In the genomic region with DNA sequence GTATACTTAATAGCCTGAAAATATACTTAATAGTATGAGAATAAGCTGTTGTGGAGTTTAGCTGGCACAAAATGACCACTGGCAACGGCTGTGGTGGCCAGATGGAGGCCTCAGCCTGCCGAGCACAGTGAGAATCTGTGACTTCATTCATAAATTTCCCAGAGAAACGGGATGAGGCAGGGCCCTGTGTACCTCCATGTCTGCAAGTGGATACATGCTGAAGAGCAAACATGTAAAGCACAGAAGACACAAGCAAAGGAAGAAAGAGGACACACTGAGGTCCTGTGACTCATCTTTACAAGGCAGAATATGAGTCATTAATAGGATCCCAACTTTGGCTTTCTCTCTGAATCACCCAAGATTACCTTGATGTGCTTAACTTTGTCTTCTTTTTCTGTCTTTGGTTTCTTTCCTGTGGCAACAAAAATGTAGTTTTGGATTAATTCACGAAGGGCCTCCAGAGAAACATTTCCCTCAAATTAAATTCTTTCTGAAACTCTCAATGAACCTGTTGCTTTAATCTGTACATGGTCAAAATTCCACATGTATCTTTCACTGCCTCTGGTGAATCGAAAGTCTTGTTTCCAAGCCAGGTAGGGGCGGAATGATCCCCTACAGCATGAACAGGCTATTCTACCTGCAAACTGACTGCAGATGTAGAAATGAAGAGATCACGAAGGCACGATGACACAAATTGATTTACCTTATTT, we compare ENCODE assay signal across 8 cellular contexts. TPM values are rescaled to one million over a fixed set of nuclear protein-coding genes. Genes with fewer than 3 reads are reported as not detected.
DNase-seq lines count a peak whose midpoint lies in the region; ATAC-seq and TF ChIP-seq lines count a peak whose summit lies in the region.

No MANE protein-coding gene starts in this region.

- H3K9me3 ChIP-seq in CD8-positive, alpha-beta memory T cell (ENCODE audit: low read length), result no peaks in the 10 kb centered on the region

- CTCF ChIA-PET in CD8-positive, alpha-beta memory T cell (lab: Charles Lee), result interaction anchor here (1.7 kb wide), 1 partner anchor 154 kb away, joined by 6 read pairs; no protein-coding TSS in a partner anchor

- no peaks in the 10 kb centered on the region for H3K27me3 ChIP-seq in CD8-positive, alpha-beta memory T cell (ENCODE audit: insufficient read depth, low read length, poor library complexity, severe bottlenecking)

- H3K36me3 ChIP-seq in CD8-positive, alpha-beta memory T cell (ENCODE audit: insufficient read depth, low read length), result peaks cover 29% of the 10 kb centered on the region

- H3K27me3 Mint-ChIP-seq in CD8-positive, alpha-beta memory T cell, result no peaks in the 10 kb centered on the region
- no peaks in the 10 kb centered on the region for H3K27me3 Mint-ChIP-seq in activated T-cell treated with anti-CD3 and anti-CD28 coated beads, Interleukin-2, amount 50 U/mL, for 4 hours (ENCODE audit: low read depth)
- no peaks in the 10 kb centered on the region for H3K27me3 Mint-ChIP-seq in endothelial cell (ENCODE audit: unreplicated experiment)

- peaks cover 65% of the 10 kb centered on the region for H3K4me1 ChIP-seq in CD8-positive, alpha-beta memory T cell (ENCODE audit: insufficient read depth, low read length)

- peak overlapping the region in 6 of 7 donors; percentile 44 to 90 (median 83) for H3K4me3 Mint-ChIP-seq in CD8-positive, alpha-beta memory T cell
- H3K4me3 Mint-ChIP-seq in activated T-cell treated with anti-CD3 and anti-CD28 coated beads, Interleukin-2, amount 50 U/mL, for 4 hours, result peak overlapping the region; percentile 78
- no peak overlapping the region for H3K4me3 Mint-ChIP-seq in endothelial cell (ENCODE audit: unreplicated experiment)

- peaks cover 4 to 62% (median 24%) of the 10 kb centered on the region in 3 donors for H3K36me3 Mint-ChIP-seq in CD8-positive, alpha-beta memory T cell
- H3K36me3 Mint-ChIP-seq in activated T-cell treated with anti-CD3 and anti-CD28 coated beads, Interleukin-2, amount 50 U/mL, for 4 hours (ENCODE audit: insufficient read depth), result peaks cover 34% of the 10 kb centered on the region
- peaks cover 48% of the 10 kb centered on the region for H3K36me3 Mint-ChIP-seq in endothelial cell (ENCODE audit: low read depth, unreplicated experiment)

- H3K4me1 Mint-ChIP-seq in CD8-positive, alpha-beta memory T cell, result peaks cover 65 to 91% (median 78%) of the 10 kb centered on the region in 3 donors
- H3K4me1 Mint-ChIP-seq in activated T-cell treated with anti-CD3 and anti-CD28 coated beads, Interleukin-2, amount 50 U/mL, for 4 hours (ENCODE audit: low read depth), result peaks cover 85% of the 10 kb centered on the region
- H3K4me1 Mint-ChIP-seq in endothelial cell (ENCODE audit: unreplicated experiment), result peaks cover 21% of the 10 kb centered on the region

- DNase-seq in CD8-positive, alpha-beta memory T cell, result no peak
- no peak for DNase-seq in activated T-cell treated with anti-CD3 and anti-CD28 coated beads, Interleukin-2, amount 50 U/mL, for 4 hours
- DNase-seq in globus pallidus (ENCODE audit: low spot score) (peak; percentile 77), smooth muscle cell of the brain vasculature (ENCODE audit: low read depth, low spot score) (peak; percentile 56), NCI-H1105 treated with DMSO at 0.1 percent for 48 hours (lab: John Stamatoyannopoulos, UW) (no peak), endothelial cell (ENCODE audit: low spot score) (no peak)

- H3K4me3 ChIP-seq in CD8-positive, alpha-beta memory T cell (ENCODE audit: low read length), result peak overlapping the region; percentile 50

- no peak for TF ChIP-seq CTCF in endothelial cell (IDR thresholded peaks at IDR 0.05; ENCODE audit: unreplicated experiment)

- H3K27ac ChIP-seq in CD8-positive, alpha-beta memory T cell (ENCODE audit: low read depth, low read length), result peak overlapping the region; percentile 66

- peak; percentile 38 for ATAC-seq in GM19463 (IDR thresholded peaks at IDR 0.05; ENCODE audit: unreplicated experiment)
- peak; percentile 43 for ATAC-seq in HG03565 (IDR thresholded peaks at IDR 0.05; ENCODE audit: unreplicated experiment)
- ATAC-seq in activated T-cell treated with anti-CD3 and anti-CD28 coated beads, Interleukin-2, amount 50 U/mL, for 4 hours, result peak; percentile 76 to 78

- POLR2A ChIA-PET in CD8-positive, alpha-beta memory T cell (lab: Charles Lee), result interaction anchor here (0.9 to 1.7 kb wide), 3 partner anchors 57 to 154 kb away, joined by 3 to 11 read pairs (median 4); a partner anchor contains a TSS

- H3K9me3 Mint-ChIP-seq in CD8-positive, alpha-beta memory T cell, result peaks cover 0 to 6% (median 0%) of the 10 kb centered on the region in 5 donors
- peaks cover 4% of the 10 kb centered on the region for H3K9me3 Mint-ChIP-seq in activated T-cell treated with anti-CD3 and anti-CD28 coated beads, Interleukin-2, amount 50 U/mL, for 4 hours
- no peaks in the 10 kb centered on the region for H3K9me3 Mint-ChIP-seq in endothelial cell (ENCODE audit: unreplicated experiment)

- peak overlapping the region; percentile 91 to 99 (median 97) for H3K27ac Mint-ChIP-seq in CD8-positive, alpha-beta memory T cell
- no peak overlapping the region for H3K27ac Mint-ChIP-seq in endothelial cell (ENCODE audit: unreplicated experiment)

RNA-seq across cellular contexts. Expression of a gene that starts 56.4 kb away (rescaled TPM):
- total RNA-seq in CD8-positive, alpha-beta memory T cell, result 10 to 100 TPM; 44.1 to 44.3 TPM
- 79.3 TPM for polyA plus RNA-seq in CD8-positive, alpha-beta memory T cell
- total RNA-seq in activated T-cell treated with anti-CD3 and anti-CD28 coated beads, Interleukin-2, amount 50 U/mL, for 4 hours, result 10 to 100 TPM; 29.3 to 37.4 (median 32.8) TPM
- 27.6 TPM for total RNA-seq in endothelial cell (ENCODE audit: unreplicated experiment)

Comparison
In these comparisons a context has a peak if more than half of its experiments do, and no peak if none do; other contexts are left out.
1. DNase-seq: peak in globus pallidus (single experiment) and smooth muscle cell of the brain vasculature (single experiment); none in CD8-positive, alpha-beta memory T cell (0 of 5), activated T-cell treated with anti-CD3 and anti-CD28 coated beads, Interleukin-2, amount 50 U/mL, for 4 hours (single experiment), NCI-H1105 treated with DMSO at 0.1 percent for 48 hours (single experiment) and endothelial cell (single experiment).
2. Peak in every context shown above with its lines, with median percentiles within 50 percentile points of each other: ATAC-seq.